20 cellular contexts compared by ENCODE assay signal in genomic region chr9:75490326-75490725, GRCh38.
"Had no signal": no experiment of that assay in that cellular context is flagged by ENCODE, and none has a peak within 500 bp of the region (broad histone marks: within the 10 kb centered on the region; RNA-seq: fewer than 3 reads in every experiment).

No MANE protein-coding gene starts in this region.

- ATAC-seq: activated CD4-positive, alpha-beta T cell treated with anti-CD3 and anti-CD28 coated beads for 36 hours; activated naive CD8-positive, alpha-beta T cell treated with anti-CD3 and anti-CD28 coated beads, Interleukin-2, amount 50 U/mL, for 24 hours; left colon; lower lobe of right lung; naive thymus-derived CD8-positive, alpha-beta T cell; T-helper 17 cell had no signal

- H3K9me3 Mint-ChIP-seq: activated naive CD4-positive, alpha-beta T cell treated with anti-CD3 and anti-CD28 coated beads for 36 hours had no signal

- H3K27ac ChIP-seq: lower lobe of right lung, neural progenitor cell, upper lobe of left lung had no signal

- H3K27me3 ChIP-seq: neural progenitor cell, upper lobe of left lung had no signal

- H3K4me3 Mint-ChIP-seq: activated B cell treated with CpG ODN at 0.5 μM for 24 hours; activated CD4-positive, alpha-beta T cell treated with anti-CD3 and anti-CD28 coated beads for 36 hours; activated naive CD4-positive, alpha-beta T cell treated with anti-CD3 and anti-CD28 coated beads for 36 hours; activated naive CD8-positive, alpha-beta T cell treated with anti-CD3 and anti-CD28 coated beads, Interleukin-2, amount 50 U/mL, for 24 hours; dendritic cell treated with granulocyte-macrophage colony-stimulating factor and Interleukin-4, amounts not matched to agents 40 ng/mL and 50 ng/mL, for 4 days; naive thymus-derived CD8-positive, alpha-beta T cell; neural progenitor cell; T-helper 17 cell had no signal

- H3K36me3 ChIP-seq: lower lobe of right lung, neural progenitor cell, upper lobe of left lung had no signal

- H3K9me3 ChIP-seq: lower lobe of right lung, upper lobe of left lung had no signal

- DNase-seq: activated B cell treated with CpG ODN at 0.5 μM for 24 hours; activated CD4-positive, alpha-beta T cell treated with anti-CD3 and anti-CD28 coated beads for 36 hours; activated CD4-positive, alpha-beta T cell treated with anti-CD3 and anti-CD28 coated beads, Interleukin-2, amount 50 U/mL, for 48 hours; activated naive CD4-positive, alpha-beta T cell treated with anti-CD3 and anti-CD28 coated beads for 36 hours; activated naive CD8-positive, alpha-beta T cell treated with anti-CD3 and anti-CD28 coated beads, Interleukin-2, amount 50 U/mL, for 24 hours; activated T-cell treated with anti-CD3 and anti-CD28 coated beads, Interleukin-2, amount 50 U/mL, for 48 hours; effector CD4-positive, alpha-beta T cell; head of caudate nucleus; islet precursor cell; left colon; lower lobe of right lung; naive thymus-derived CD8-positive, alpha-beta T cell; retina; stimulated activated CD4-positive, alpha-beta T cell treated with anti-CD3 and anti-CD28 coated beads, Interleukin-4, amount 100 ng/mL, for 24 hours; stimulated activated naive CD4-positive, alpha-beta T cell treated with Interleukin-2 at 50 U/mL for 16 hours; SW 1271; T-helper 17 cell; upper lobe of left lung had no signal

- H3K27ac Mint-ChIP-seq: activated B cell treated with CpG ODN at 0.5 μM for 24 hours; activated CD4-positive, alpha-beta T cell treated with anti-CD3 and anti-CD28 coated beads for 36 hours; activated naive CD4-positive, alpha-beta T cell treated with anti-CD3 and anti-CD28 coated beads for 36 hours; activated naive CD8-positive, alpha-beta T cell treated with anti-CD3 and anti-CD28 coated beads, Interleukin-2, amount 50 U/mL, for 24 hours; dendritic cell treated with granulocyte-macrophage colony-stimulating factor and Interleukin-4, amounts not matched to agents 40 ng/mL and 50 ng/mL, for 4 days; naive thymus-derived CD8-positive, alpha-beta T cell; neural progenitor cell; T-helper 17 cell had no signal

- H3K4me3 ChIP-seq: lower lobe of right lung, neural progenitor cell, upper lobe of left lung had no signal

- H3K27me3 Mint-ChIP-seq: activated B cell treated with CpG ODN at 0.5 μM for 24 hours; activated CD4-positive, alpha-beta T cell treated with anti-CD3 and anti-CD28 coated beads for 36 hours; T-helper 17 cell had no signal

- H3K4me1 Mint-ChIP-seq: activated B cell treated with CpG ODN at 0.5 μM for 24 hours; activated CD4-positive, alpha-beta T cell treated with anti-CD3 and anti-CD28 coated beads for 36 hours; activated naive CD8-positive, alpha-beta T cell treated with anti-CD3 and anti-CD28 coated beads, Interleukin-2, amount 50 U/mL, for 24 hours; naive thymus-derived CD8-positive, alpha-beta T cell; T-helper 17 cell had no signal

- H3K36me3 Mint-ChIP-seq: naive thymus-derived CD8-positive, alpha-beta T cell; neural progenitor cell had no signal

- H3K4me1 ChIP-seq: lower lobe of right lung, upper lobe of left lung had no signal
